In the genomic region with DNA sequence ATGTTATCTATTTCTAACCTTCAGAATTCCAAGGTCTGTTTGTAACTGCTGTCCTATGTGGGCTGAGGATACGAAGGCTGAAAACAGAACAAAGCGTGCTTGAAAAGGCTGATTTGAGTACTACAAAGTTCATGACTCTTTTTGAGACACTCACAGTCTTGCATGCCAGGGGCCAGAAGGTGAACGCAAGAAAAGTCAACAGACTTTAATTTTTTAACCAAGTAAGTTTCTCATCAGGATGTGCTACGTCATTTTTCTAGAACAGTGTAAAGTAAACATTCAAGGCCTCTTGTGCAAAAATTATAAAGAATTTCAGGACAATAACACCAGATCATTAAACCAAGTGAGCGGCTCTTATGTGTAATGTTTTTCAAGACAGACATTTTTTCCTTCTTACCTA, we compare ENCODE assay signal across 18 cellular contexts.
"Had no signal": no experiment of that assay in that cellular context is flagged by ENCODE, and none has a peak within 500 bp of the region (broad histone marks: within the 10 kb centered on the region; RNA-seq: fewer than 3 reads in every experiment).

No MANE protein-coding gene starts in this region.

- H3K4me3 Mint-ChIP-seq: immature natural killer cell; naive thymus-derived CD4-positive, alpha-beta T cell; stimulated activated memory B cell treated with anti-CD40 and anti-IgM and Interleukin-4, amounts not matched to agents 10 μg/mL and 1 μg/mL and 100 μg/mL, for 72 hours; T-cell had no signal

- H3K4me1 Mint-ChIP-seq: immature natural killer cell had no signal

- ATAC-seq: heart left ventricle; left cardiac atrium; naive thymus-derived CD4-positive, alpha-beta T cell; stimulated activated memory B cell treated with anti-CD40 and anti-IgM and Interleukin-4, amounts not matched to agents 10 μg/mL and 1 μg/mL and 100 μg/mL, for 72 hours; T-cell had no signal

- H3K36me3 ChIP-seq: colonic mucosa, esophagus squamous epithelium, heart left ventricle, tibial artery, vagina had no signal

- H3K36me3 Mint-ChIP-seq: immature natural killer cell; stimulated activated memory B cell treated with anti-CD40 and anti-IgM and Interleukin-4, amounts not matched to agents 10 μg/mL and 1 μg/mL and 100 μg/mL, for 72 hours; T-cell had no signal

- H3K4me3 ChIP-seq: colonic mucosa, esophagus squamous epithelium, heart left ventricle, lung, tibial artery, vagina had no signal

- DNase-seq: activated CD4-positive, alpha-beta T cell treated with anti-CD3 and anti-CD28 coated beads, Interleukin-2, amount 50 U/mL, for 1 hour; activated naive CD4-positive, alpha-beta T cell treated with Interleukin-2 at 50 U/mL for 16 hours; aorta; caudate nucleus; colonic mucosa; esophagus squamous epithelium; heart left ventricle; immature natural killer cell; left cardiac atrium; naive thymus-derived CD4-positive, alpha-beta T cell; retina; stimulated activated CD4-positive, alpha-beta T cell treated with anti-CD3 and anti-CD28 coated beads, Interleukin-2, amount 100 ng/mL, for 48 hours; T-cell; T-helper 9 cell; tibial artery had no signal

- H3K27me3 ChIP-seq: colonic mucosa, heart left ventricle, tibial artery, vagina had no signal

- H3K27ac ChIP-seq: colonic mucosa, esophagus squamous epithelium, heart left ventricle, tibial artery, vagina had no signal

- H3K9me3 ChIP-seq: colonic mucosa, esophagus squamous epithelium, heart left ventricle, tibial artery, vagina had no signal

- H3K27ac Mint-ChIP-seq: immature natural killer cell; naive thymus-derived CD4-positive, alpha-beta T cell; stimulated activated memory B cell treated with anti-CD40 and anti-IgM and Interleukin-4, amounts not matched to agents 10 μg/mL and 1 μg/mL and 100 μg/mL, for 72 hours; T-cell had no signal

- H3K27me3 Mint-ChIP-seq: stimulated activated memory B cell treated with anti-CD40 and anti-IgM and Interleukin-4, amounts not matched to agents 10 μg/mL and 1 μg/mL and 100 μg/mL, for 72 hours; T-cell had no signal

- H3K4me1 ChIP-seq: colonic mucosa, esophagus squamous epithelium, heart left ventricle, tibial artery, vagina had no signal

- H3K9me3 Mint-ChIP-seq: immature natural killer cell; stimulated activated memory B cell treated with anti-CD40 and anti-IgM and Interleukin-4, amounts not matched to agents 10 μg/mL and 1 μg/mL and 100 μg/mL, for 72 hours; T-cell had no signal
